In genomic region chr16:28839899-28840298, GRCh38 we compare ENCODE assay signal across 1 cellular context.
TF ChIP-seq lines count a peak whose summit lies in the region.

No MANE protein-coding gene starts in this region.

TF ChIP-seq in GM12878, 131 proteins besides CTCF, POLR2A, EP300 and RAD21:
- TF ChIP-seq ZNF217 (IDR thresholded peaks at IDR 0.05): no peak
- no peak for TF ChIP-seq ELK1 (IDR thresholded peaks at IDR 0.05; ENCODE audit: low read depth, low read length)
- no peak for TF ChIP-seq HDGF (IDR thresholded peaks at IDR 0.05)
- no peak for TF ChIP-seq E2F4 (IDR thresholded peaks at IDR 0.05; ENCODE audit: low read depth, low read length)
- peak; percentile 73 for TF ChIP-seq POLR2AphosphoS5 (IDR thresholded peaks at IDR 0.05; ENCODE audit: low read length)
